In the genomic region with DNA sequence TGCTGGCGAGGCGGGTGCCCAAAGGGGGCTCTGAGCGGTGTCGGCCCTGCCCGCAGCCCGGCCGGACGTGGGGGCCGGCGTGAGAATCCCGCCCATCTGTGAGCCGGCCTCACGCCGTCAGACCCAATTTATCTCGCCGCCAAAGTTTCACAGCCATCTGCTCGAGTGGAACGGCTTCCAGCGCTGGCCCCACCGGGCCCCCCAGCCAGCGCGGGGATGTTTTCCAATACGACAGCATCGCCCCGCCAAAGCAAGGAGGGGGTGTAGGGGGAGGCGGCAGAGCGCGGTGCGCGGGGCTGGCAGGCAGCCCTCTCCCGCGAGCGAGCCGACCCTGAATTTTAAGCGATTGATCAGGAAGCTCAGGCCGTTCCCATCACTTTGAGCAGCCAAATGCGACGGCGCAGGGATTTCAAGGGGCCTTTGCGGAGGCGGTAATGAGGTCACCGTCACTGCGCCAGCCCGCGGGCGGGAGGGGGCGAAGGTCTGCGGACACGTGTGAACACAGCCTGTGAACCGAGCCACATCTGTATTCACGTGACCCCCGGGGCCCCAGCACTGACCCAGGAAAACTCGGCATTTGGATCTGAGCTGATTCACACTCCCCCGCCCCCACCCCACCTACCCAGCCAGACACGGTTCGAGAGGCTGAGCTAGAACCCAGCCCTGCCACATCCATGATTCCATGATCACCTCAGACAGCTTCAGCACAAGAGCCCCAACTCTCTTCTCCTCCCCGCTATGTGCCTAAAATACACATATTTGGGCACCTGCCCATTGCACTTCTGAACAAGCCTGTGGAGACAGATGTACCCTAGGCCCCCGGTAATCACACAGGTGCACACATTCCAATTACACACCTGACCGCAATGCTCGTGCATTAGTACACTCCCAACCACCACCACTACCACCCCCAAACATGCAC, we compare ENCODE assay signal across 2 cellular contexts.
A peak's percentile ranks its signal among the peaks of the same experiment; 100 is the strongest.
TF ChIP-seq lines count a peak whose summit lies in the region.

No MANE protein-coding gene starts in this region.

TF ChIP-seq in SK-N-SH, 30 proteins besides CTCF, POLR2A, EP300 and RAD21:
- TF ChIP-seq MXI1 (IDR thresholded peaks at IDR 0.05; ENCODE audit: low read depth, low read length) (peak; percentile 23; the same call in 1 of the 2 replicates), TCF12 (IDR thresholded peaks at IDR 0.05) (peak; percentile 10; the same call in 1 of the 2 replicates)
- TF ChIP-seq, protein P1, sequence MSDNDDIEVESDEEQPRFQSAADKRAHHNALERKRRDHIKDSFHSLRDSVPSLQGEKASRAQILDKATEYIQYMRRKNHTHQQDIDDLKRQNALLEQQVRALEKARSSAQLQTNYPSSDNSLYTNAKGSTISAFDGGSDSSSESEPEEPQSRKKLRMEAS (IDR thresholded peaks at IDR 0.05; ENCODE audit: low read depth): no peak
- TF ChIP-seq, protein P2, sequence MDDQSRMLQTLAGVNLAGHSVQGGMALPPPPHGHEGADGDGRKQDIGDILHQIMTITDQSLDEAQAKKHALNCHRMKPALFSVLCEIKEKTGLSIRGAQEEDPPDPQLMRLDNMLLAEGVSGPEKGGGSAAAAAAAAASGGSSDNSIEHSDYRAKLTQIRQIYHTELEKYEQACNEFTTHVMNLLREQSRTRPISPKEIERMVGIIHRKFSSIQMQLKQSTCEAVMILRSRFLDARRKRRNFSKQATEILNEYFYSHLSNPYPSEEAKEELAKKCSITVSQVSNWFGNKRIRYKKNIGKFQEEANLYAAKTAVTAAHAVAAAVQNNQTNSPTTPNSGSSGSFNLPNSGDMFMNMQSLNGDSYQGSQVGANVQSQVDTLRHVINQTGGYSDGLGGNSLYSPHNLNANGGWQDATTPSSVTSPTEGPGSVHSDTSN (IDR thresholded peaks at IDR 0.05): no peak; the same call in 1 of the 2 replicates
TF ChIP-seq in SK-N-SH: peak in this region for 2.

TF ChIP-seq in K562, 482 proteins besides CTCF, POLR2A, EP300 and RAD21 (continues in another document):
- peak; percentile 67 for TF ChIP-seq CREB1 (IDR thresholded peaks at IDR 0.05)
- TF ChIP-seq CREB1 (CRISPR knock-in tag; IDR thresholded peaks at IDR 0.05): peak; percentile 49; the same call in 1 of the 2 replicates
- TF ChIP-seq, protein P3, sequence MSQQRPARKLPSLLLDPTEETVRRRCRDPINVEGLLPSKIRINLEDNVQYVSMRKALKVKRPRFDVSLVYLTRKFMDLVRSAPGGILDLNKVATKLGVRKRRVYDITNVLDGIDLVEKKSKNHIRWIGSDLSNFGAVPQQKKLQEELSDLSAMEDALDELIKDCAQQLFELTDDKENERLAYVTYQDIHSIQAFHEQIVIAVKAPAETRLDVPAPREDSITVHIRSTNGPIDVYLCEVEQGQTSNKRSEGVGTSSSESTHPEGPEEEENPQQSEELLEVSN (IDR thresholded peaks at IDR 0.05; ENCODE audit: borderline replicate concordance in 1 of 2, extremely low read depth in 1 of 2, insufficient read depth in 1 of 2, insufficient read length in 1 of 2, low read depth in 1 of 2, low read length in 1 of 2, poor library complexity in 1 of 2, severe bottlenecking in 1 of 2): peak; percentile 60 to 90
- TF ChIP-seq, protein P4, sequence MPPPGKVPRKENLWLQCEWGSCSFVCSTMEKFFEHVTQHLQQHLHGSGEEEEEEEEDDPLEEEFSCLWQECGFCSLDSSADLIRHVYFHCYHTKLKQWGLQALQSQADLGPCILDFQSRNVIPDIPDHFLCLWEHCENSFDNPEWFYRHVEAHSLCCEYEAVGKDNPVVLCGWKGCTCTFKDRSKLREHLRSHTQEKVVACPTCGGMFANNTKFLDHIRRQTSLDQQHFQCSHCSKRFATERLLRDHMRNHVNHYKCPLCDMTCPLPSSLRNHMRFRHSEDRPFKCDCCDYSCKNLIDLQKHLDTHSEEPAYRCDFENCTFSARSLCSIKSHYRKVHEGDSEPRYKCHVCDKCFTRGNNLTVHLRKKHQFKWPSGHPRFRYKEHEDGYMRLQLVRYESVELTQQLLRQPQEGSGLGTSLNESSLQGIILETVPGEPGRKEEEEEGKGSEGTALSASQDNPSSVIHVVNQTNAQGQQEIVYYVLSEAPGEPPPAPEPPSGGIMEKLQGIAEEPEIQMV (tag; conservative IDR thresholded peaks at IDR 0.05; ENCODE audit: low read depth): no peak
- TF ChIP-seq E2F3 (CRISPR knock-in tag; IDR thresholded peaks at IDR 0.05): no peak
- TF ChIP-seq, protein P5, sequence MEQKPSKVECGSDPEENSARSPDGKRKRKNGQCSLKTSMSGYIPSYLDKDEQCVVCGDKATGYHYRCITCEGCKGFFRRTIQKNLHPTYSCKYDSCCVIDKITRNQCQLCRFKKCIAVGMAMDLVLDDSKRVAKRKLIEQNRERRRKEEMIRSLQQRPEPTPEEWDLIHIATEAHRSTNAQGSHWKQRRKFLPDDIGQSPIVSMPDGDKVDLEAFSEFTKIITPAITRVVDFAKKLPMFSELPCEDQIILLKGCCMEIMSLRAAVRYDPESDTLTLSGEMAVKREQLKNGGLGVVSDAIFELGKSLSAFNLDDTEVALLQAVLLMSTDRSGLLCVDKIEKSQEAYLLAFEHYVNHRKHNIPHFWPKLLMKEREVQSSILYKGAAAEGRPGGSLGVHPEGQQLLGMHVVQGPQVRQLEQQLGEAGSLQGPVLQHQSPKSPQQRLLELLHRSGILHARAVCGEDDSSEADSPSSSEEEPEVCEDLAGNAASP (IDR thresholded peaks at IDR 0.05): no peak
- peak; percentile 53 for TF ChIP-seq MYC (IDR thresholded peaks at IDR 0.05; ENCODE audit: low read depth, low read length)
- no peak for TF ChIP-seq MYC (CRISPR knock-in tag; IDR thresholded peaks at IDR 0.05; ENCODE audit: borderline replicate concordance, low read depth)
- TF ChIP-seq, protein P6, sequence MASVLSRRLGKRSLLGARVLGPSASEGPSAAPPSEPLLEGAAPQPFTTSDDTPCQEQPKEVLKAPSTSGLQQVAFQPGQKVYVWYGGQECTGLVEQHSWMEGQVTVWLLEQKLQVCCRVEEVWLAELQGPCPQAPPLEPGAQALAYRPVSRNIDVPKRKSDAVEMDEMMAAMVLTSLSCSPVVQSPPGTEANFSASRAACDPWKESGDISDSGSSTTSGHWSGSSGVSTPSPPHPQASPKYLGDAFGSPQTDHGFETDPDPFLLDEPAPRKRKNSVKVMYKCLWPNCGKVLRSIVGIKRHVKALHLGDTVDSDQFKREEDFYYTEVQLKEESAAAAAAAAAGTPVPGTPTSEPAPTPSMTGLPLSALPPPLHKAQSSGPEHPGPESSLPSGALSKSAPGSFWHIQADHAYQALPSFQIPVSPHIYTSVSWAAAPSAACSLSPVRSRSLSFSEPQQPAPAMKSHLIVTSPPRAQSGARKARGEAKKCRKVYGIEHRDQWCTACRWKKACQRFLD (CRISPR knock-in tag; IDR thresholded peaks at IDR 0.05): no peak
- TF ChIP-seq C11orf30 (IDR thresholded peaks at IDR 0.05; ENCODE audit: low read depth): no peak
- TF ChIP-seq, protein P7, sequence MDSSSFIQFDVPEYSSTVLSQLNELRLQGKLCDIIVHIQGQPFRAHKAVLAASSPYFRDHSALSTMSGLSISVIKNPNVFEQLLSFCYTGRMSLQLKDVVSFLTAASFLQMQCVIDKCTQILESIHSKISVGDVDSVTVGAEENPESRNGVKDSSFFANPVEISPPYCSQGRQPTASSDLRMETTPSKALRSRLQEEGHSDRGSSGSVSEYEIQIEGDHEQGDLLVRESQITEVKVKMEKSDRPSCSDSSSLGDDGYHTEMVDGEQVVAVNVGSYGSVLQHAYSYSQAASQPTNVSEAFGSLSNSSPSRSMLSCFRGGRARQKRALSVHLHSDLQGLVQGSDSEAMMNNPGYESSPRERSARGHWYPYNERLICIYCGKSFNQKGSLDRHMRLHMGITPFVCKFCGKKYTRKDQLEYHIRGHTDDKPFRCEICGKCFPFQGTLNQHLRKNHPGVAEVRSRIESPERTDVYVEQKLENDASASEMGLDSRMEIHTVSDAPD (CRISPR knock-in tag; IDR thresholded peaks at IDR 0.05): no peak
- no peak for TF ChIP-seq HEY1 (CRISPR knock-in tag; IDR thresholded peaks at IDR 0.05; ENCODE audit: borderline replicate concordance)
- TF ChIP-seq, protein P8, sequence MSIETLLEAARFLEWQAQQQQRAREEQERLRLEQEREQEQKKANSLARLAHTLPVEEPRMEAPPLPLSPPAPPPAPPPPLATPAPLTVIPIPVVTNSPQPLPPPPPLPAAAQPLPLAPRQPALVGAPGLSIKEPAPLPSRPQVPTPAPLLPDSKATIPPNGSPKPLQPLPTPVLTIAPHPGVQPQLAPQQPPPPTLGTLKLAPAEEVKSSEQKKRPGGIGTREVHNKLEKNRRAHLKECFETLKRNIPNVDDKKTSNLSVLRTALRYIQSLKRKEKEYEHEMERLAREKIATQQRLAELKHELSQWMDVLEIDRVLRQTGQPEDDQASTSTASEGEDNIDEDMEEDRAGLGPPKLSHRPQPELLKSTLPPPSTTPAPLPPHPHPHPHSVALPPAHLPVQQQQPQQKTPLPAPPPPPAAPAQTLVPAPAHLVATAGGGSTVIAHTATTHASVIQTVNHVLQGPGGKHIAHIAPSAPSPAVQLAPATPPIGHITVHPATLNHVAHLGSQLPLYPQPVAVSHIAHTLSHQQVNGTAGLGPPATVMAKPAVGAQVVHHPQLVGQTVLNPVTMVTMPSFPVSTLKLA (conservative IDR thresholded peaks at IDR 0.05): peak in 1 of 2 experiments; percentile 62; a peak in 2 of 4 replicates
- TF ChIP-seq MAZ (CRISPR knock-in tag; conservative IDR thresholded peaks at IDR 0.05 in 1 of 2, IDR thresholded peaks at IDR 0.05 in 1 of 2): peak in 1 of 2 experiments; percentile 30; a peak in 1 of 4 replicates
- no peak for TF ChIP-seq NFYB (IDR thresholded peaks at IDR 0.05; ENCODE audit: extremely low read depth, insufficient read length)
- peak; percentile 32; the same call in 1 of the 2 replicates for TF ChIP-seq POLR2G (IDR thresholded peaks at IDR 0.05; ENCODE audit: low read depth, low read length)
- peak; percentile 78 for TF ChIP-seq ATF7 (IDR thresholded peaks at IDR 0.05)
- TF ChIP-seq PTBP1 (IDR thresholded peaks at IDR 0.05; ENCODE audit: low read depth, low read length): no peak
- TF ChIP-seq, protein P9, sequence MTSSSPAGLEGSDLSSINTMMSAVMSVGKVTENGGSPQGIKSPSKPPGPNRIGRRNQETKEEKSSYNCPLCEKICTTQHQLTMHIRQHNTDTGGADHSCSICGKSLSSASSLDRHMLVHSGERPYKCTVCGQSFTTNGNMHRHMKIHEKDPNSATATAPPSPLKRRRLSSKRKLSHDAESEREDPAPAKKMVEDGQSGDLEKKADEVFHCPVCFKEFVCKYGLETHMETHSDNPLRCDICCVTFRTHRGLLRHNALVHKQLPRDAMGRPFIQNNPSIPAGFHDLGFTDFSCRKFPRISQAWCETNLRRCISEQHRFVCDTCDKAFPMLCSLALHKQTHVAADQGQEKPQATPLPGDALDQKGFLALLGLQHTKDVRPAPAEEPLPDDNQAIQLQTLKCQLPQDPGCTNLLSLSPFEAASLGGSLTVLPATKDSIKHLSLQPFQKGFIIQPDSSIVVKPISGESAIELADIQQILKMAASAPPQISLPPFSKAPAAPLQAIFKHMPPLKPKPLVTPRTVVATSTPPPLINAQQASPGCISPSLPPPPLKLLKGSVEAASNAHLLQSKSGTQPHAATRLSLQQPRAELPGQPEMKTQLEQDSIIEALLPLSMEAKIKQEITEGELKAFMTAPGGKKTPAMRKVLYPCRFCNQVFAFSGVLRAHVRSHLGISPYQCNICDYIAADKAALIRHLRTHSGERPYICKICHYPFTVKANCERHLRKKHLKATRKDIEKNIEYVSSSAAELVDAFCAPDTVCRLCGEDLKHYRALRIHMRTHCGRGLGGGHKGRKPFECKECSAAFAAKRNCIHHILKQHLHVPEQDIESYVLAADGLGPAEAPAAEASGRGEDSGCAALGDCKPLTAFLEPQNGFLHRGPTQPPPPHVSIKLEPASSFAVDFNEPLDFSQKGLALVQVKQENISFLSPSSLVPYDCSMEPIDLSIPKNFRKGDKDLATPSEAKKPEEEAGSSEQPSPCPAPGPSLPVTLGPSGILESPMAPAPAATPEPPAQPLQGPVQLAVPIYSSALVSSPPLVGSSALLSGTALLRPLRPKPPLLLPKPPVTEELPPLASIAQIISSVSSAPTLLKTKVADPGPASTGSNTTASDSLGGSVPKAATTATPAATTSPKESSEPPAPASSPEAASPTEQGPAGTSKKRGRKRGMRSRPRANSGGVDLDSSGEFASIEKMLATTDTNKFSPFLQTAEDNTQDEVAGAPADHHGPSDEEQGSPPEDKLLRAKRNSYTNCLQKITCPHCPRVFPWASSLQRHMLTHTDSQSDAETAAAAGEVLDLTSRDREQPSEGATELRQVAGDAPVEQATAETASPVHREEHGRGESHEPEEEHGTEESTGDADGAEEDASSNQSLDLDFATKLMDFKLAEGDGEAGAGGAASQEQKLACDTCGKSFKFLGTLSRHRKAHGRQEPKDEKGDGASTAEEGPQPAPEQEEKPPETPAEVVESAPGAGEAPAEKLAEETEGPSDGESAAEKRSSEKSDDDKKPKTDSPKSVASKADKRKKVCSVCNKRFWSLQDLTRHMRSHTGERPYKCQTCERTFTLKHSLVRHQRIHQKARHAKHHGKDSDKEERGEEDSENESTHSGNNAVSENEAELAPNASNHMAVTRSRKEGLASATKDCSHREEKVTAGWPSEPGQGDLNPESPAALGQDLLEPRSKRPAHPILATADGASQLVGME (CRISPR knock-in tag; IDR thresholded peaks at IDR 0.05): 0 out of 2 replicates have a peak, but pooled peaks have one; percentile 26
- TF ChIP-seq ZBTB17 (CRISPR knock-in tag; IDR thresholded peaks at IDR 0.05): no peak; the same call in 1 of the 2 replicates
- TF ChIP-seq, protein P10, sequence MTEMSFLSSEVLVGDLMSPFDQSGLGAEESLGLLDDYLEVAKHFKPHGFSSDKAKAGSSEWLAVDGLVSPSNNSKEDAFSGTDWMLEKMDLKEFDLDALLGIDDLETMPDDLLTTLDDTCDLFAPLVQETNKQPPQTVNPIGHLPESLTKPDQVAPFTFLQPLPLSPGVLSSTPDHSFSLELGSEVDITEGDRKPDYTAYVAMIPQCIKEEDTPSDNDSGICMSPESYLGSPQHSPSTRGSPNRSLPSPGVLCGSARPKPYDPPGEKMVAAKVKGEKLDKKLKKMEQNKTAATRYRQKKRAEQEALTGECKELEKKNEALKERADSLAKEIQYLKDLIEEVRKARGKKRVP (CRISPR knock-in tag; IDR thresholded peaks at IDR 0.05): no peak
- no peak for TF ChIP-seq ZNF780A (CRISPR knock-in tag; IDR thresholded peaks at IDR 0.05)
- TF ChIP-seq, protein P11, sequence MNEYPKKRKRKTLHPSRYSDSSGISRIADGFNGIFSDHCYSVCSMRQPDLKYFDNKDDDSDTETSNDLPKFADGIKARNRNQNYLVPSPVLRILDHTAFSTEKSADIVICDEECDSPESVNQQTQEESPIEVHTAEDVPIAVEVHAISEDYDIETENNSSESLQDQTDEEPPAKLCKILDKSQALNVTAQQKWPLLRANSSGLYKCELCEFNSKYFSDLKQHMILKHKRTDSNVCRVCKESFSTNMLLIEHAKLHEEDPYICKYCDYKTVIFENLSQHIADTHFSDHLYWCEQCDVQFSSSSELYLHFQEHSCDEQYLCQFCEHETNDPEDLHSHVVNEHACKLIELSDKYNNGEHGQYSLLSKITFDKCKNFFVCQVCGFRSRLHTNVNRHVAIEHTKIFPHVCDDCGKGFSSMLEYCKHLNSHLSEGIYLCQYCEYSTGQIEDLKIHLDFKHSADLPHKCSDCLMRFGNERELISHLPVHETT (CRISPR knock-in tag; conservative IDR thresholded peaks at IDR 0.05 in 1 of 2, IDR thresholded peaks at IDR 0.05 in 1 of 2): no peak
- no peak for TF ChIP-seq TEAD4 (IDR thresholded peaks at IDR 0.05; ENCODE audit: low read length)
- no peak for TF ChIP-seq TEAD4 (CRISPR knock-in tag; IDR thresholded peaks at IDR 0.05; ENCODE audit: borderline replicate concordance)
- TF ChIP-seq SMAD1 (IDR thresholded peaks at IDR 0.05; ENCODE audit: low read depth, low read length, partially characterized antibody): no peak
- no peak for TF ChIP-seq NFXL1 (CRISPR knock-in tag; IDR thresholded peaks at IDR 0.05)
